9 cellular contexts compared by ENCODE assay signal in genomic region chr2:213251618-213252017, GRCh38. TPM values are rescaled to one million over a fixed set of nuclear protein-coding genes. Genes with fewer than 3 reads are reported as not detected.
DNase-seq lines count a peak whose midpoint lies in the region; ATAC-seq and TF ChIP-seq lines count a peak whose summit lies in the region.
"Had no signal": no experiment of that assay in that cellular context is flagged by ENCODE, and none has a peak within 500 bp of the region (broad histone marks: within the 10 kb centered on the region; RNA-seq: fewer than 3 reads in every experiment).

No MANE protein-coding gene starts in this region.

- 21 to 23% methylated on average over 3 of the region's 3 CpGs for WGBS in body of pancreas, 2 donors
- 28 to 33% (median 29%) methylated on average over 3 of the region's 3 CpGs for WGBS in stomach, 5 donors

- H3K27ac ChIP-seq in body of pancreas (no peak overlapping the region), stomach (no peak overlapping the region)

- no peak for TF ChIP-seq EP300 in stomach (IDR thresholded peaks at IDR 0.05)

- H3K36me3 ChIP-seq in body of pancreas (replicated peaks in 1 of 2; ENCODE audit: insufficient read depth in 1 of 2, low read depth in 2 of 2), result no peaks in the 10 kb centered on the region
- H3K36me3 ChIP-seq in stomach, result no peaks in the 10 kb centered on the region

- H3K4me1 ChIP-seq in body of pancreas (peaks cover 4% of the 10 kb centered on the region), stomach (peaks cover 0 to 8% (median 4%) of the 10 kb centered on the region in 4 donors)

- ATAC-seq in GM19463 (IDR thresholded peaks at IDR 0.05; ENCODE audit: unreplicated experiment), result peak; percentile 75
- peak; percentile 73 for ATAC-seq in HG03439 (IDR thresholded peaks at IDR 0.05; ENCODE audit: unreplicated experiment)
- peak; percentile 92 for ATAC-seq in body of pancreas

- no peak for TF ChIP-seq POLR2A in body of pancreas (IDR thresholded peaks at IDR 0.05)
- no peak for TF ChIP-seq POLR2A in stomach (IDR thresholded peaks at IDR 0.05)

- no peaks in the 10 kb centered on the region for H3K9me3 ChIP-seq in body of pancreas
- no peaks in the 10 kb centered on the region for H3K9me3 ChIP-seq in stomach

- TF ChIP-seq CTCF in body of pancreas (IDR thresholded peaks at IDR 0.05) (peak; percentile 27 to 83 (median 78)), stomach (IDR thresholded peaks at IDR 0.05) (peak in 5 of 7 experiments; percentile 38 to 65 (median 56))

- DNase-seq in DMS153 treated with DMSO at 0.1 percent for 48 hours (lab: John Stamatoyannopoulos, UW; ENCODE audit: unreplicated experiment) (peak; percentile 74), NCI-H510A (lab: John Stamatoyannopoulos, UW) (peak; percentile 13), body of pancreas (peak in 3 of 4 donors; percentile 24 to 35 (median 29)), iris pigment epithelial cell (ENCODE audit: low read depth) (peak; percentile 79), stomach (no peak)
- no peak for DNase-seq in NK-92 treated with Interleukin-12 subunit alpha and Interleukin-12 subunit beta, amount 100 ng/mL, for 24 hours (lab: John Stamatoyannopoulos, UW)
- DNase-seq: activated T-cell treated with anti-CD3 and anti-CD28 coated beads, Interleukin-2, amount 50 U/mL, for 4 hours had no signal

- H3K27me3 ChIP-seq in body of pancreas, result no peaks in the 10 kb centered on the region
- peaks cover 0 to 3% (median 0%) of the 10 kb centered on the region in 3 donors for H3K27me3 ChIP-seq in stomach

- intact Hi-C loops in body of pancreas (cut with DNase I), result no loop called here
- intact Hi-C loops in stomach (cut with DNase I; ENCODE audit: low total_unique reads), result no loop called here

- H3K4me3 ChIP-seq in body of pancreas, result no peak overlapping the region
- no peak overlapping the region for H3K4me3 ChIP-seq in stomach

RNA-seq across cellular contexts. Expression of gene SPAG16, which starts 32.6 kb away (rescaled TPM):
- total RNA-seq in body of pancreas, result 10 to 100 TPM; 15.5 to 22.8 TPM
- total RNA-seq in stomach, result 100 to 1,000 TPM in 3 of 5 donors, 10 to 100 TPM in 2; 27.5 to 137 (median 101) TPM
- 10 to 100 TPM; 16.0 to 29.6 (median 19.0) TPM for polyA plus RNA-seq in stomach

Comparison
In these comparisons a context has a peak if more than half of its experiments do, and no peak if none do; other contexts are left out.
1. DNase-seq: peak in DMS153 treated with DMSO at 0.1 percent for 48 hours (single experiment), NCI-H510A (single experiment), body of pancreas (3 of 4) and iris pigment epithelial cell (single experiment); none in stomach (single experiment) and NK-92 treated with Interleukin-12 subunit alpha and Interleukin-12 subunit beta, amount 100 ng/mL, for 24 hours (single experiment).
2. Peak in every context shown above with its lines, with median percentiles within 50 percentile points of each other: ATAC-seq.